3 cellular contexts compared by ENCODE assay signal in the genomic region with DNA sequence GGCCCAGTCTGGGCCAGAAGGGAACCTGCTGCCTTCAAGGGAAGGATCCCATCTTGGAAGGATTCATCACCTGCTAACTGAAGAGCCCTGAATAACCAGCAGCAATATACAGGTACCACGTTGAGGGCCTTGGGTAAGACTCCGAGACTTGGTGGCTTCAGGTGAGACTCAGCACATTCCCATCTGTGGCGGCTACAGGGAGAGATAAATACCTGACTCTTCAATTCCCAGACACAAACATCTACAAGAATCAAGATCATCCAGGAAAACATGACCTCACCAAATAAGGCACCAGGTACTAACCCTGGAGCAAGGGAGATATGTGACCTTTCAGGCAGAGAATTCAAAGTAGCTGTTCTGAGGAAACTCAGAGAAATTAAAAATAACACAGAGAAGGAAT.
"Had no signal": no experiment of that assay in that cellular context is flagged by ENCODE, and none has a peak within 500 bp of the region (broad histone marks: within the 10 kb centered on the region; RNA-seq: fewer than 3 reads in every experiment).

No MANE protein-coding gene starts in this region.

- DNase-seq: GDM1, GF-D8 had no signal

- H3K4me3 ChIP-seq: GM12878 had no signal
